Comparison of ENCODE assay signal across 26 cellular contexts in the genomic region with DNA sequence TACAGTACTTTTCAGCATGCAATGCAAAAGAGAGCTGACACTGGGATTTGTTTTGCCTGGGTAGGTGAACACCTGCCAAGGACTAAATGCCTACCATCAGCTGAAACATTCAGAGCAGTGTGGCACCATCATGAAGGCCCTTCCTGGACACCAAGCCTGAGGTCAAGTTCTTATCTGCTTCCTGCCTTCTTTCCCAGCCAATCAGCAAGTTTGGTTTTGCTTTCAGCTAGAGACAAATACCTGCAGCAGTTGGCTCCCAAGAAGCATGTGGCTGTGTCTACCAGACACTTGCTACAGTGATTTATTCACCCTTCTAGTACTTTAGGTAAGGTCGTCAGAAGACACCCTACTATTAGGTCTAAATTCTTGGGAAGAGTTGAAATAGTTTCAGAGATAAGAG.
DNase-seq lines count a peak whose midpoint lies in the region; ATAC-seq, FAIRE-seq and TF ChIP-seq lines count a peak whose summit lies in the region.
"Had no signal": no experiment of that assay in that cellular context is flagged by ENCODE, and none has a peak within 500 bp of the region (broad histone marks: within the 10 kb centered on the region; RNA-seq: fewer than 3 reads in every experiment).

No MANE protein-coding gene starts in this region.

- H3K4me2 ChIP-seq in astrocyte (ENCODE audit: low read length) = peak overlapping the region; percentile 74

- 0 to 5% methylated on average over 1 of the region's 1 CpG for WGBS in aorta, 2 donors
- 74% methylated on average over 1 of the region's 1 CpG for WGBS in prostate gland

- TF ChIP-seq CTCF in astrocyte (IDR thresholded peaks at IDR 0.05; ENCODE audit: insufficient read depth, low read depth, low read length) (no peak), prostate gland (IDR thresholded peaks at IDR 0.05) (no peak)

- ATAC-seq in aorta (ENCODE audit: low FRiP score) = no peak
- no peak for ATAC-seq in HG03439 (IDR thresholded peaks at IDR 0.05; ENCODE audit: unreplicated experiment)
- ATAC-seq: activated CD4-positive, alpha-beta T cell treated with anti-CD3 and anti-CD28 coated beads for 36 hours; activated CD8-positive, alpha-beta memory T cell treated with anti-CD3 and anti-CD28 coated beads, Interleukin-2, amount 10 ng/mL, durations not matched to agents 7 days and 5 days; body of pancreas; natural killer cell treated with Interleukin-12 subunit alpha and Interleukin-12 subunit beta and Interleukin-15 and Interleukin-18, amount 100 ng/mL, for 72 hours; Panc1; sciatic nerve; T-helper 17 cell had no signal

- peak overlapping the region; percentile 69 for H3K27ac ChIP-seq in astrocyte (ENCODE audit: low read depth, low read length)
- peak overlapping the region; percentile 49 to 69 for H3K27ac ChIP-seq in aorta (ENCODE audit: low read depth in 1 of 2, low read length in 2 of 2)
- H3K27ac ChIP-seq in prostate gland = no peak overlapping the region
- H3K27ac ChIP-seq: body of pancreas, vagina had no signal

- peak overlapping the region; percentile 79 for H3K27ac Mint-ChIP-seq in astrocyte (ENCODE audit: unreplicated experiment)
- H3K27ac Mint-ChIP-seq: activated CD4-positive, alpha-beta T cell treated with anti-CD3 and anti-CD28 coated beads for 36 hours; activated CD8-positive, alpha-beta memory T cell treated with anti-CD3 and anti-CD28 coated beads, Interleukin-2, amount 10 ng/mL, durations not matched to agents 7 days and 5 days; activated naive CD8-positive, alpha-beta T cell; activated T-helper 2 cell treated with anti-CD3 and anti-CD28 coated beads, Interferon-gamma antibody, Interleukin-2, Interleukin-4, amounts not matched to agents 10 μg/mL and 5 μg/mL and 100 μg/mL, durations not matched to agents 14 hours and 24 hours and 36 hours; endodermal cell; memory B cell; natural killer cell treated with Interleukin-12 subunit alpha and Interleukin-12 subunit beta and Interleukin-15 and Interleukin-18, amount 100 ng/mL, for 72 hours; T-helper 17 cell had no signal

- no peak overlapping the region for H2AFZ ChIP-seq in astrocyte (ENCODE audit: low read depth, low read length)

- no peaks in the 10 kb centered on the region for H4K20me1 ChIP-seq in astrocyte (ENCODE audit: insufficient read depth, low read length)

- TF ChIP-seq POLR2A in prostate gland (IDR thresholded peaks at IDR 0.05) = no peak

- H3K36me3 Mint-ChIP-seq in astrocyte (ENCODE audit: low read depth, unreplicated experiment) = no peaks in the 10 kb centered on the region
- H3K36me3 Mint-ChIP-seq: activated CD8-positive, alpha-beta memory T cell treated with anti-CD3 and anti-CD28 coated beads, Interleukin-2, amount 10 ng/mL, durations not matched to agents 7 days and 5 days; activated naive CD8-positive, alpha-beta T cell; memory B cell; natural killer cell treated with Interleukin-12 subunit alpha and Interleukin-12 subunit beta and Interleukin-15 and Interleukin-18, amount 100 ng/mL, for 72 hours had no signal

- H3K36me3 ChIP-seq in astrocyte (ENCODE audit: insufficient read depth, low read length) = no peaks in the 10 kb centered on the region
- H3K36me3 ChIP-seq in aorta (ENCODE audit: control insufficient read depth in 1 of 2, insufficient read depth in 2 of 2, low read length in 1 of 2) = no peaks in the 10 kb centered on the region
- no peaks in the 10 kb centered on the region for H3K36me3 ChIP-seq in prostate gland
- H3K36me3 ChIP-seq: vagina had no signal

- no peaks in the 10 kb centered on the region for H3K27me3 ChIP-seq in astrocyte (ENCODE audit: insufficient read depth, low read length)
- no peaks in the 10 kb centered on the region for H3K27me3 ChIP-seq in aorta (ENCODE audit: control insufficient read depth in 1 of 2, insufficient read depth in 2 of 2, low read length in 1 of 2)
- no peaks in the 10 kb centered on the region for H3K27me3 ChIP-seq in prostate gland (replicated peaks; ENCODE audit: insufficient read depth)
- H3K27me3 ChIP-seq: body of pancreas, vagina had no signal

- H3K4me1 ChIP-seq in astrocyte (ENCODE audit: insufficient read depth, low read length) (peaks cover 15% of the 10 kb centered on the region), aorta (ENCODE audit: control insufficient read depth in 1 of 2, insufficient read depth in 2 of 2, low read length in 2 of 2) (peaks cover 4 to 10% of the 10 kb centered on the region in 2 donors), prostate gland (replicated peaks) (no peaks in the 10 kb centered on the region)
- H3K4me1 ChIP-seq: body of pancreas, vagina had no signal

- H3K4me3 Mint-ChIP-seq in astrocyte (ENCODE audit: unreplicated experiment) = no peak overlapping the region
- H3K4me3 Mint-ChIP-seq: activated CD4-positive, alpha-beta T cell treated with anti-CD3 and anti-CD28 coated beads for 36 hours; activated CD8-positive, alpha-beta memory T cell treated with anti-CD3 and anti-CD28 coated beads, Interleukin-2, amount 10 ng/mL, durations not matched to agents 7 days and 5 days; activated naive CD8-positive, alpha-beta T cell; endodermal cell; memory B cell; natural killer cell treated with Interleukin-12 subunit alpha and Interleukin-12 subunit beta and Interleukin-15 and Interleukin-18, amount 100 ng/mL, for 72 hours; T-helper 17 cell had no signal

- peaks cover 3% of the 10 kb centered on the region for H3K9me3 Mint-ChIP-seq in astrocyte (ENCODE audit: unreplicated experiment)
- H3K9me3 Mint-ChIP-seq: activated T-helper 2 cell treated with anti-CD3 and anti-CD28 coated beads, Interferon-gamma antibody, Interleukin-2, Interleukin-4, amounts not matched to agents 10 μg/mL and 5 μg/mL and 100 μg/mL, durations not matched to agents 14 hours and 24 hours and 36 hours; endodermal cell had no signal

- no peaks in the 10 kb centered on the region for H3K27me3 Mint-ChIP-seq in astrocyte (ENCODE audit: low read depth, unreplicated experiment)
- H3K27me3 Mint-ChIP-seq: activated CD4-positive, alpha-beta T cell treated with anti-CD3 and anti-CD28 coated beads for 36 hours; activated CD8-positive, alpha-beta memory T cell treated with anti-CD3 and anti-CD28 coated beads, Interleukin-2, amount 10 ng/mL, durations not matched to agents 7 days and 5 days; memory B cell; natural killer cell treated with Interleukin-12 subunit alpha and Interleukin-12 subunit beta and Interleukin-15 and Interleukin-18, amount 100 ng/mL, for 72 hours; T-helper 17 cell had no signal

- no peak overlapping the region for H3K9ac ChIP-seq in astrocyte (ENCODE audit: low read length)

- intact Hi-C loops in aorta (cut with DNase I) = loop anchor here in 1 of 2 donors (5.0 kb wide), 1 partner anchor 34 kb away; no protein-coding TSS in a partner anchor
- intact Hi-C loops in prostate gland (cut with DNase I) = no loop called here

- peak; percentile 44 for FAIRE-seq in HTR-8/SVneo (lab: Jason Lieb, UNC)
- FAIRE-seq in astrocyte (lab: Jason Lieb, UNC) = no peak
- FAIRE-seq: colon, GM12892 had no signal

- no peaks in the 10 kb centered on the region for H3K79me2 ChIP-seq in astrocyte (ENCODE audit: insufficient read depth, low read length)

- no peak overlapping the region for H3K4me3 ChIP-seq in astrocyte (ENCODE audit: insufficient read depth, low read depth, low read length)
- no peak overlapping the region for H3K4me3 ChIP-seq in aorta (ENCODE audit: low read length in 2 of 2)
- no peak overlapping the region for H3K4me3 ChIP-seq in prostate gland
- H3K4me3 ChIP-seq: body of pancreas, vagina had no signal

- DNase-seq in HTR-8/SVneo (ENCODE audit: insufficient read length, low spot score) (no peak), astrocyte (ENCODE audit: low read depth) (peak; percentile 12), lung microvascular endothelial cell (ENCODE audit: low read depth in 2 of 2) (peak; percentile 13 to 50), aorta (no peak), GM03348 (ENCODE audit: low spot score) (no peak), prostate gland (ENCODE audit: low spot score) (no peak)
- DNase-seq: activated CD4-positive, alpha-beta T cell treated with anti-CD3 and anti-CD28 coated beads for 36 hours; activated CD8-positive, alpha-beta memory T cell treated with anti-CD3 and anti-CD28 coated beads, Interleukin-2, amount 10 ng/mL, durations not matched to agents 7 days and 5 days; body of pancreas; DMS53; endodermal cell; Karpas-422; NCI-H1105 treated with DMSO at 0.1 percent for 48 hours; NCI-H2029 treated with DMSO at 0.1 percent for 48 hours; posterior cingulate gyrus; T-helper 17 cell had no signal

- no peaks in the 10 kb centered on the region for H3K9me3 ChIP-seq in astrocyte (ENCODE audit: insufficient read depth, low read depth, low read length)
- no peaks in the 10 kb centered on the region for H3K9me3 ChIP-seq in aorta (ENCODE audit: control insufficient read depth, low read length)
- H3K9me3 ChIP-seq in prostate gland = no peaks in the 10 kb centered on the region
- H3K9me3 ChIP-seq: body of pancreas, vagina had no signal

- peaks cover 25% of the 10 kb centered on the region for H3K4me1 Mint-ChIP-seq in astrocyte (ENCODE audit: low read depth, unreplicated experiment)
- H3K4me1 Mint-ChIP-seq: activated CD4-positive, alpha-beta T cell treated with anti-CD3 and anti-CD28 coated beads for 36 hours; activated CD8-positive, alpha-beta memory T cell treated with anti-CD3 and anti-CD28 coated beads, Interleukin-2, amount 10 ng/mL, durations not matched to agents 7 days and 5 days; endodermal cell; memory B cell; T-helper 17 cell had no signal

Comparison
In these comparisons a context has a peak if more than half of its experiments do, and no peak if none do; other contexts are left out.
1. DNase-seq: peak in astrocyte (single experiment) and lung microvascular endothelial cell (2 of 2); none in HTR-8/SVneo (single experiment), aorta (0 of 2), GM03348 (single experiment) and prostate gland (single experiment).
2. H3K27ac ChIP-seq: peak in astrocyte (single experiment) and aorta (2 of 2); none in prostate gland (0 of 2).